Comparison of ENCODE assay signal across 8 cellular contexts in the genomic region with DNA sequence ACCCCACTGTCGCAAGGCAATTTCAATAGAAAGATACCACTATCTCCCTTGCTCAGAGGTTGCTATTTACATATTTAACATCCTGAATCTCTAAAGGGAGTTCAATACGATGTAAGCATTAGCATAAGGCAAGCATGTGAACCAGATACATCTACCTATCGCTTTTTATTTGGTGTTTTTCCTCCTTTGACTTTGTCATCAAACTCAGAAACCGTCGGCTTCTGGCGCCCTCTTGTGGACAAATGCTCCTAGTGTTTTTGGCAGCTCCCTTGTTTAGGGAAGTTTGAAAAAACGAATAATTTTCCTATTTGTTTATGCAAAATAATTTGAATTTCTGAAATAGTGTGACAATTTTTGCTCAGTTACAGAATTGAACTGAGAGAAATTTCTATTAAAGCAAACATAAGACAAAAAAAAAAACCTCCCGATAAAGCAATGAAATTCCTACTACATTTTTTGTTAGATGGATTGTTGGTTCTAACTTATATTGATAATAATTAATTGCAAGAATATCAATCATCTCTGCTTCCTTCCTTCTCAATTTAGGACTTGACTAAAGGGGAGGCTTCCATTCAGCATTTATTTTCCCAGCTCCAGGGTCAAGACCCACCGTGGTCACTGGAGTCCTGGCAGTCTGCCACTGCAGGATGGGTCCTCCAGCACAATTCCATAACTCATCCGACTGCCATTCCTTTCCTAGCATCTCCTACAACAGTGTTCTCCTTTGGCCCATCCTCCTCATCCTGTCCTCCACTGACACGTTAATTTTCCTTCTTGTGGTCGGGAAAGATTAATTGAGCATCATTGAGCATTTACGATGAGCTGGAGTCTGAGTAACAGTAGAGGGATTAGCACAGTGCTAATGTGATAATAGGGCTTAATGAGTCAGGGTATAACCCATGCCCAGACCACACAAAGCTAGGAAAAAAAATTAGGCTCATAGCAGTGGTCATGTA.
DNase-seq lines count a peak whose midpoint lies in the region; ATAC-seq and TF ChIP-seq lines count a peak whose summit lies in the region.

No MANE protein-coding gene starts in this region.

- no peaks in the 10 kb centered on the region for H3K9me3 ChIP-seq in hepatocyte (ENCODE audit: low read depth)
- H3K9me3 ChIP-seq in skeletal muscle satellite cell (replicated peaks; ENCODE audit: low read length) = no peaks in the 10 kb centered on the region

- H3K27ac ChIP-seq in hepatocyte = no peak overlapping the region

- no peaks in the 10 kb centered on the region for H4K20me1 ChIP-seq in hepatocyte (ENCODE audit: insufficient read depth, poor library complexity, severe bottlenecking)

- H3K9me2 ChIP-seq in hepatocyte (replicated peaks; ENCODE audit: insufficient read depth) = no peaks in the 10 kb centered on the region

- no peak overlapping the region for H2AFZ ChIP-seq in hepatocyte

- WGBS in hepatocyte (ENCODE audit: low lambda C conversion rate, missing lambda C conversion rate) = 39% methylated on average over 13 of the region's 13 CpGs

- peak; percentile 71 for TF ChIP-seq CTCF in GM12873 (IDR thresholded peaks at IDR 0.05; ENCODE audit: insufficient read depth, low read depth, low read length, missing control alignments)
- peak; percentile 92 for TF ChIP-seq CTCF in hepatocyte (IDR thresholded peaks at IDR 0.05; ENCODE audit: poor library complexity)

- DNase-seq in NCI-H1436 treated with DMSO at 0.1 percent for 48 hours (lab: John Stamatoyannopoulos, UW) (peak; percentile 10), T-helper 9 cell (peak; percentile 90), astrocyte of the hippocampus (ENCODE audit: low read depth, low spot score) (peak; percentile 87), hepatocyte (ENCODE audit: low spot score) (peak; percentile 82), cortex of kidney (lab: John Stamatoyannopoulos, UW) (no peak)

- no peak overlapping the region for H3K4me3 ChIP-seq in hepatocyte
- peak overlapping the region; percentile 38 for H3K4me3 ChIP-seq in skeletal muscle satellite cell (ENCODE audit: low read length)

- H3K36me3 ChIP-seq in hepatocyte (replicated peaks; ENCODE audit: insufficient read depth, low read depth) (no peaks in the 10 kb centered on the region), skeletal muscle satellite cell (ENCODE audit: insufficient read depth, low read length) (no peaks in the 10 kb centered on the region)

- H3K4me2 ChIP-seq in hepatocyte (peak overlapping the region; percentile 35), skeletal muscle satellite cell (ENCODE audit: low read length) (peak overlapping the region; percentile 70)

- H3K27me3 ChIP-seq in hepatocyte (no peaks in the 10 kb centered on the region), skeletal muscle satellite cell (ENCODE audit: control insufficient read depth, insufficient read depth, low read length) (no peaks in the 10 kb centered on the region)

- no peaks in the 10 kb centered on the region for H3K79me2 ChIP-seq in hepatocyte

- peak; percentile 46 for ATAC-seq in HG02588 (IDR thresholded peaks at IDR 0.05; ENCODE audit: unreplicated experiment)

- H3K9ac ChIP-seq in skeletal muscle satellite cell (ENCODE audit: low read depth, low read length) = peak overlapping the region; percentile 49

- H3K4me1 ChIP-seq in hepatocyte (ENCODE audit: insufficient read depth) = no peaks in the 10 kb centered on the region
- peaks cover 21% of the 10 kb centered on the region for H3K4me1 ChIP-seq in skeletal muscle satellite cell (ENCODE audit: control insufficient read depth, insufficient read depth, low read length)
